Comparison of ENCODE assay signal across 8 cellular contexts in genomic region chr15:81301815-81302399, GRCh38. TPM values are rescaled to one million over a fixed set of nuclear protein-coding genes. Genes with fewer than 3 reads are reported as not detected.
A peak's percentile ranks its signal among the peaks of the same experiment; 100 is the strongest.
DNase-seq lines count a peak whose midpoint lies in the region; ATAC-seq and TF ChIP-seq lines count a peak whose summit lies in the region.

No MANE protein-coding gene starts in this region.

- intact Hi-C loops in gastrocnemius medialis (cut with DNase I; ENCODE audit: low total_unique reads), result no loop called here

- no peak for TF ChIP-seq POLR2A in gastrocnemius medialis (IDR thresholded peaks at IDR 0.05)

- H3K27ac ChIP-seq in gastrocnemius medialis, result no peak overlapping the region

- H3K4me1 ChIP-seq in mononuclear cell (ENCODE audit: insufficient read depth, low read length) (peaks cover 90% of the 10 kb centered on the region), gastrocnemius medialis (no peaks in the 10 kb centered on the region)

- H3K27me3 ChIP-seq in mononuclear cell (ENCODE audit: insufficient read depth, low read length), result no peaks in the 10 kb centered on the region
- H3K27me3 ChIP-seq in gastrocnemius medialis, result no peaks in the 10 kb centered on the region

- ATAC-seq in HG02884 (IDR thresholded peaks at IDR 0.05; ENCODE audit: unreplicated experiment), result peak; percentile 61
- no peak for ATAC-seq in gastrocnemius medialis

- no peak for TF ChIP-seq CTCF in gastrocnemius medialis (IDR thresholded peaks at IDR 0.05 in 4 of 5, conservative IDR thresholded peaks at IDR 0.05 in 1 of 5)

- DNase-seq in activated T-cell treated with anti-CD3 and anti-CD28 coated beads, Interleukin-2, amount 50 U/mL, for 24 hours, result peak; percentile 68
- no peak for DNase-seq in activated T-cell treated with anti-CD3 and anti-CD28 coated beads, Interleukin-2, amount 50 U/mL, for 1 hour
- DNase-seq in RPMI8226, result peak; percentile 69
- DNase-seq in gastrocnemius medialis, result no peak
- no peak for DNase-seq in effector CD8-positive, alpha-beta T cell (lab: John Stamatoyannopoulos, UW)
- no peak for DNase-seq in kidney glomerular epithelial cell (lab: John Stamatoyannopoulos, UW)

- H3K27ac Mint-ChIP-seq in activated T-cell treated with anti-CD3 and anti-CD28 coated beads, Interleukin-2, amount 50 U/mL, for 24 hours, result peak overlapping the region; percentile 93

- H3K36me3 Mint-ChIP-seq in activated T-cell treated with anti-CD3 and anti-CD28 coated beads, Interleukin-2, amount 50 U/mL, for 24 hours (ENCODE audit: low read depth), result peaks cover 97% of the 10 kb centered on the region

- H3K4me3 ChIP-seq in mononuclear cell (ENCODE audit: low read length), result peak overlapping the region; percentile 90
- no peak overlapping the region for H3K4me3 ChIP-seq in gastrocnemius medialis

- H3K4me1 Mint-ChIP-seq in activated T-cell treated with anti-CD3 and anti-CD28 coated beads, Interleukin-2, amount 50 U/mL, for 24 hours (ENCODE audit: low read depth), result peaks cover 96% of the 10 kb centered on the region

- H3K9me3 Mint-ChIP-seq in activated T-cell treated with anti-CD3 and anti-CD28 coated beads, Interleukin-2, amount 50 U/mL, for 24 hours, result no peaks in the 10 kb centered on the region

- in situ Hi-C loops in gastrocnemius medialis (cut with MboI; ENCODE audit: low sequenced_read_pairs in 4 of 4), result no loop called here

- H3K4me3 Mint-ChIP-seq in activated T-cell treated with anti-CD3 and anti-CD28 coated beads, Interleukin-2, amount 50 U/mL, for 24 hours, result peak overlapping the region; percentile 91

- no peaks in the 10 kb centered on the region for H3K9me3 ChIP-seq in mononuclear cell (ENCODE audit: low read depth, low read length)
- no peaks in the 10 kb centered on the region for H3K9me3 ChIP-seq in gastrocnemius medialis

- no peaks in the 10 kb centered on the region for H3K27me3 Mint-ChIP-seq in activated T-cell treated with anti-CD3 and anti-CD28 coated beads, Interleukin-2, amount 50 U/mL, for 24 hours

- H3K36me3 ChIP-seq in gastrocnemius medialis, result no peaks in the 10 kb centered on the region

RNA-seq across cellular contexts. Expression of gene STARD5, which starts 22.0 kb away (rescaled TPM):
- total RNA-seq in mononuclear cell (14.1 TPM), gastrocnemius medialis (1 to 10 TPM in 1 of 4 donors, under 1 TPM in 3; 0.36 to 1.7 (median 0.63) TPM)

Comparison
In these comparisons a context has a peak if more than half of its experiments do, and no peak if none do; other contexts are left out.
1. DNase-seq: peak in activated T-cell treated with anti-CD3 and anti-CD28 coated beads, Interleukin-2, amount 50 U/mL, for 24 hours (single experiment) and RPMI8226 (single experiment); none in activated T-cell treated with anti-CD3 and anti-CD28 coated beads, Interleukin-2, amount 50 U/mL, for 1 hour (single experiment), gastrocnemius medialis (0 of 2), effector CD8-positive, alpha-beta T cell (single experiment) and kidney glomerular epithelial cell (single experiment).